In genomic region chr2:14944562-14945346, GRCh38 we compare ENCODE assay signal across 1 cellular context.
TF ChIP-seq lines count a peak whose summit lies in the region.

No MANE protein-coding gene starts in this region.

TF ChIP-seq in Ishikawa, 13 proteins besides CTCF, POLR2A, EP300 and RAD21 (continued from another document):
- TF ChIP-seq REST (IDR thresholded peaks at IDR 0.05; ENCODE audit: low read depth) (no peak), CREB1 (IDR thresholded peaks at IDR 0.05; ENCODE audit: low read depth) (no peak), EGR1 (IDR thresholded peaks at IDR 0.05) (no peak)
TF ChIP-seq in Ishikawa: peak in this region for 0.
